ENCODE assay signal across 27 cellular contexts in the genomic region with DNA sequence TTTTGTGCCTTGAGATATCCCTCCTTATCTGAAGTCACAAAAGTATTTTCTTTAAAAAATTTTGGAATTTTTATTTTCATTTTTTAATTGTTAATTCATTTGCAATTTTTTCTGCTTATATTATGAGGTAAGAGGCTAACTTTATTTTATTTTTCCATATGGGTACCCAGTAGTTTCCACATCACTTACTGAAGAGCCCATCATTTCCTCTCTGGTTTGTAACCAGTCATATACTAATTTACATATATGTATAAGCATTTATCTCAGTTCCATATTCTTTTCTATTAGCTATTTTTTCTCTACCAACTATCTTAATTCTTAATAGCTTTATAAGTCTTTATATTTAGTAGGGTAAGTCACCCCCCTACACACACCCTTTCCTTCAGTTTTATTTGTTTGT. TPM values are rescaled to one million over a fixed set of nuclear protein-coding genes. Genes with fewer than 3 reads are reported as not detected.
"Had no signal": no experiment of that assay in that cellular context is flagged by ENCODE, and none has a peak within 500 bp of the region (broad histone marks: within the 10 kb centered on the region; RNA-seq: fewer than 3 reads in every experiment).

No MANE protein-coding gene starts in this region.

- H3K36me3 ChIP-seq: left ventricle myocardium inferior, pancreas, prostate gland, stomach, thyroid gland, transverse colon, upper lobe of left lung, vagina had no signal

- H3K4me3 ChIP-seq: left ventricle myocardium inferior, lung, mucosa of descending colon, pancreas, prostate gland, skin epidermis, stomach, testis, thyroid gland, transverse colon, upper lobe of left lung, vagina had no signal

- H3K9me3 ChIP-seq: left ventricle myocardium inferior, mucosa of descending colon, pancreas, prostate gland, stomach, testis, thyroid gland, transverse colon, upper lobe of left lung, vagina had no signal

- H3K4me1 Mint-ChIP-seq: naive thymus-derived CD8-positive, alpha-beta T cell; nephron; neural crest cell had no signal

- H3K4me3 Mint-ChIP-seq: naive thymus-derived CD8-positive, alpha-beta T cell; nephron; neural crest cell had no signal

- H3K4me1 ChIP-seq: left ventricle myocardium inferior, pancreas, prostate gland, testis, thyroid gland, transverse colon, upper lobe of left lung, vagina had no signal

- H3K27me3 Mint-ChIP-seq: naive thymus-derived CD8-positive, alpha-beta T cell had no signal

- DNase-seq: hypothalamus; islet precursor cell; left ventricle myocardium inferior; midbrain; mucosa of descending colon; naive thymus-derived CD8-positive, alpha-beta T cell; nucleus accumbens; pancreas; posterior cingulate gyrus; right cardiac atrium; stimulated activated CD4-positive, alpha-beta T cell treated with anti-CD3 and anti-CD28 coated beads, Interleukin-12 subunit alpha, Interleukin-12 subunit beta, amount 100 ng/mL, for 4 hours; stimulated activated CD4-positive, alpha-beta T cell treated with anti-CD3 and anti-CD28 coated beads, Interleukin-15, amount 100 ng/mL, for 24 hours; stimulated activated CD4-positive, alpha-beta T cell treated with anti-CD3 and anti-CD28 coated beads, Interleukin-2, amount 100 ng/mL, for 24 hours; stimulated activated CD4-positive, alpha-beta T cell treated with anti-CD3 and anti-CD28 coated beads, Interleukin-4, amount 100 ng/mL, for 1 hour; stimulated activated naive CD4-positive, alpha-beta T cell treated with Interleukin-2 at 50 U/mL for 16 hours; stomach; testis; thyroid gland; transverse colon; upper lobe of left lung had no signal

- H3K27ac ChIP-seq: left ventricle myocardium inferior, pancreas, prostate gland, stomach, testis, thyroid gland, transverse colon, upper lobe of left lung, vagina had no signal

- ATAC-seq: mucosa of descending colon; naive thymus-derived CD8-positive, alpha-beta T cell; pancreas; right cardiac atrium; sciatic nerve had no signal

- H3K9me3 Mint-ChIP-seq: naive thymus-derived CD8-positive, alpha-beta T cell; nephron; neural crest cell had no signal

- H3K27ac Mint-ChIP-seq: naive thymus-derived CD8-positive, alpha-beta T cell; nephron had no signal

- H3K36me3 Mint-ChIP-seq: naive thymus-derived CD8-positive, alpha-beta T cell had no signal

RNA-seq across cellular contexts. Expression of a gene that starts 27.0 kb away (rescaled TPM):
- total RNA-seq: stomach had no signal
